8 cellular contexts compared by ENCODE assay signal in the genomic region with DNA sequence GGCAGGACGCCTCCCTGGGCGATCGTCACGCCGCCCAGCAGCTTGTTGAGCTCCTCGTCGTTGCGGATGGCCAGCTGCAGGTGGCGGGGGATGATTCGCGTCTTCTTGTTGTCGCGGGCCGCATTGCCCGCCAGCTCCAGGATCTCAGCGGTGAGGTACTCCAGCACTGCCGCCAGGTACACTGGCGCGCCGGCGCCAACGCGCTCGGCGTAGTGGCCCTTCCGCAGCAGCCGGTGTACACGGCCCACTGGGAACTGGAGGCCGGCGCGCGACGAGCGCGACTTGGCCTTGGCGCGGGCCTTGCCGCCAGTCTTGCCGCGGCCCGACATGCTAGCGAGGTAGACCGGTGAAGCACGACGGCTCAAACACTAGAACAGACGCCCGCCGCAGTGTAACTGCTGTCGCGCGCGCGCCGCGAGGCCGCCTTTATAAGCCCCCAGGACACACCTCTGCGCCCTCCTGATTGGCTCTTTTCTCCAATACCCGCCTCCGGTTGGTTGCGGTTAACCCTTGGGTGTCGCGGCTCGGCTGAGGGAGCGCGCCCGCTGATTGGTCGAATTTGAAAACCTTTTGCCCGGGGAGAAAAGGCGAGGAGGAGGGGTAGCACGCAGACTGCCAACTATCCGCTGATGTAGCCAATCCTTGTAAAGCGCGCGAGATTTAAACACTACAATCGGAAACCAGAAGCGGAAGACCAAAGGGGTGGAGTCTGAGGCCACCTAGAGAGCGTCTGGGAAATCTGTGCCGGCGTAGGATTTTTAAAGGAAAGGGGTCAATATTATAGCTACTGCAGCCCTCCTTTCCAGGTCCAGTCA. TPM values are rescaled to one million over a fixed set of nuclear protein-coding genes. Genes with fewer than 3 reads are reported as not detected.
DNase-seq lines count a peak whose midpoint lies in the region; ATAC-seq and TF ChIP-seq lines count a peak whose summit lies in the region.

No MANE protein-coding gene starts in this region.

- no peak for TF ChIP-seq CTCF in NB4 (IDR thresholded peaks at IDR 0.05; ENCODE audit: low read depth, low read length)
- no peak for TF ChIP-seq CTCF in neutrophil (IDR thresholded peaks at IDR 0.05)

- no peaks in the 10 kb centered on the region for H3K27me3 ChIP-seq in neutrophil

- DNase-seq in NB4 (ENCODE audit: low read depth) (peak; percentile 100), SK-N-DZ (ENCODE audit: low spot score) (peak; percentile 98), germinal center (ENCODE audit: low spot score) (peak; percentile 100), substantia nigra (lab: John Stamatoyannopoulos, UW) (peak; percentile 91 to 100 (median 99))
- DNase-seq in activated naive CD4-positive, alpha-beta T cell treated with anti-CD3 and anti-CD28 coated beads, Interleukin-2, amount 50 U/mL, for 16 hours = peak; percentile 99

- H3K27ac ChIP-seq in neutrophil (peak overlapping the region; percentile 82), substantia nigra (ENCODE audit: low read depth, low read length, poor library complexity, severe bottlenecking) (peak overlapping the region; percentile 92)

- no peaks in the 10 kb centered on the region for H3K9me3 ChIP-seq in neutrophil

- peak; percentile 76 for ATAC-seq in HG02588 (IDR thresholded peaks at IDR 0.05; ENCODE audit: unreplicated experiment)

- peak; percentile 100 for TF ChIP-seq POLR2A in NB4 (IDR thresholded peaks at IDR 0.05; ENCODE audit: extremely low read depth, insufficient read length)

- H3K4me3 ChIP-seq in GM08714 (ENCODE audit: low read length) (peak overlapping the region; percentile 91), NB4 (ENCODE audit: low read depth, low read length) (peak overlapping the region; percentile 97), neutrophil (ENCODE audit: low read depth in 1 of 2, low read length in 1 of 2) (peak overlapping the region; percentile 71 to 94)

- no peaks in the 10 kb centered on the region for H3K36me3 ChIP-seq in neutrophil

- H3K4me1 ChIP-seq in neutrophil (ENCODE audit: control insufficient read depth in 1 of 2, insufficient read depth in 1 of 2, low read depth in 1 of 2, low read length in 1 of 2) = peaks cover 50 to 53% of the 10 kb centered on the region in 2 experiments

RNA-seq across cellular contexts. Expression of a gene that starts 6.4 kb away (rescaled TPM):
- polyA plus RNA-seq in SK-N-DZ (2014; cell fraction: cytosol; rRNA removed) = 27.9 and 36.1 TPM in 2 replicates
- polyA plus RNA-seq in SK-N-DZ (2014; cell fraction: nucleus; rRNA removed) = 65.7 and 103 TPM in 2 replicates

RNA-seq across cellular contexts. Expression of a gene that starts 10.6 kb away (rescaled TPM):
- 4.3 and 8.1 TPM in 2 replicates for polyA plus RNA-seq in SK-N-DZ (2014; cell fraction: cytosol; rRNA removed)
- polyA plus RNA-seq in SK-N-DZ (2014; cell fraction: nucleus; rRNA removed) = 27.7 and 52.4 TPM in 2 replicates

RNA-seq across cellular contexts. Expression of a gene that starts 11.9 kb away (rescaled TPM):
- 5.5 and 7.5 TPM in 2 replicates for polyA plus RNA-seq in SK-N-DZ (2014; cell fraction: cytosol; rRNA removed)
- polyA plus RNA-seq in SK-N-DZ (2014; cell fraction: nucleus; rRNA removed) = 9.9 and 12.1 TPM in 2 replicates

RNA-seq across cellular contexts. Expression of a gene that starts 26.1 kb away (rescaled TPM):
- polyA plus RNA-seq in SK-N-DZ (2014; cell fraction: cytosol; rRNA removed) = 13.8 and 17.9 TPM in 2 replicates
- 27.4 and 57.6 TPM in 2 replicates for polyA plus RNA-seq in SK-N-DZ (2014; cell fraction: nucleus; rRNA removed)

RNA-seq across cellular contexts. Expression of a gene that starts 27.7 kb away (rescaled TPM):
- polyA plus RNA-seq in SK-N-DZ (2014; cell fraction: cytosol; rRNA removed) = 12.2 and 14.0 TPM in 2 replicates
- polyA plus RNA-seq in SK-N-DZ (2014; cell fraction: nucleus; rRNA removed) = 17.0 and 18.6 TPM in 2 replicates

Comparison
In these comparisons a context has a peak if more than half of its experiments do, and no peak if none do; other contexts are left out.
1. Peak in every context shown above with its lines: DNase-seq, ATAC-seq, H3K4me3 ChIP-seq and H3K27ac ChIP-seq.